ENCODE assay signal across 8 cellular contexts in genomic region chr9:137254624-137255447, GRCh38. TPM values are rescaled to one million over a fixed set of nuclear protein-coding genes. Genes with fewer than 3 reads are reported as not detected.
A peak's percentile ranks its signal among the peaks of the same experiment; 100 is the strongest.
DNase-seq lines count a peak whose midpoint lies in the region; ATAC-seq, FAIRE-seq and TF ChIP-seq lines count a peak whose summit lies in the region.

Gene NELFB (plus strand): TSS chr9:137255327.

- H3K79me2 ChIP-seq in mammary epithelial cell (ENCODE audit: insufficient read depth, low read length) (peaks cover 30% of the 10 kb centered on the region), smooth muscle cell (ENCODE audit: low read depth) (peaks cover 20% of the 10 kb centered on the region)

- peak within 1 kb of the TSS; percentile 90 to 98 for H3K27ac ChIP-seq in A549
- H3K27ac ChIP-seq in mammary epithelial cell (ENCODE audit: insufficient read depth, low read depth, low read length) = peak within 1 kb of the TSS; percentile 29
- H3K27ac ChIP-seq in smooth muscle cell (ENCODE audit: low read depth) = no peak within 1 kb of the TSS

- 3% methylated on average over 31 of the region's 105 CpGs for WGBS in A549 (ENCODE audit: missing lambda C conversion rate)
- 1% methylated on average over 23 of the region's 105 CpGs for WGBS in mammary epithelial cell (ENCODE audit: low coverage, missing lambda C conversion rate)
- 1% methylated on average over 26 of the region's 105 CpGs for WGBS in smooth muscle cell (ENCODE audit: low lambda C conversion rate)

- no TSS peak for BruUV-seq in mammary epithelial cell (replicated peaks; lab: Mats Ljungman, UMichigan)

- no peak for FAIRE-seq in A549 (lab: Jason Lieb, UNC)

- peaks cover 3% of the 10 kb centered on the region for H3K36me3 ChIP-seq in mammary epithelial cell (ENCODE audit: insufficient read depth, low read length)
- no peaks in the 10 kb centered on the region for H3K36me3 ChIP-seq in smooth muscle cell (ENCODE audit: low read depth)

- H3K9ac ChIP-seq in mammary epithelial cell (ENCODE audit: insufficient read depth, low read length) (peak within 1 kb of the TSS; percentile 61), smooth muscle cell (ENCODE audit: low read depth) (peak within 1 kb of the TSS; percentile 65)

- CTCF ChIA-PET in A549 (lab: Yijun Ruan, JAX) (interaction anchor here (0.8 to 17.1 kb wide), 9 partner anchors 12 to 226 kb away, joined by 3 to 236 read pairs (median 4); partner anchors contain the start of genes NRARP, RNF224 and TUBB4B), mammary epithelial cell (lab: Charles Lee; ENCODE audit: low non-redundant PET) (interaction anchor here (0.6 kb wide), 1 partner anchor 18 kb away, joined by 3 read pairs; no protein-coding TSS in a partner anchor)

- H4K20me1 ChIP-seq in mammary epithelial cell (ENCODE audit: insufficient read depth, low read length) = no peaks in the 10 kb centered on the region
- H4K20me1 ChIP-seq in smooth muscle cell (ENCODE audit: low read depth) = peaks cover 14% of the 10 kb centered on the region

- TF ChIP-seq CTCF in A549 (IDR thresholded peaks at IDR 0.05) = no peak
- TF ChIP-seq CTCF in WI38 (IDR thresholded peaks at IDR 0.05; ENCODE audit: low read depth, low read length) = no peak
- TF ChIP-seq CTCF in mammary epithelial cell (conservative IDR thresholded peaks at IDR 0.05 in 1 of 2, IDR thresholded peaks at IDR 0.05 in 1 of 2; ENCODE audit: extremely low read depth in 1 of 2, insufficient read depth in 1 of 2, low read depth in 1 of 2, low read length in 2 of 2) = no peak
- TF ChIP-seq CTCF in smooth muscle cell (IDR thresholded peaks at IDR 0.05; ENCODE audit: borderline replicate concordance, insufficient read depth, poor library complexity, severe bottlenecking) = no peak

- 0 out of 5 replicates have a peak, but pooled peaks of 1 of the 2 experiments have one; percentile 36 for TF ChIP-seq EP300 in A549 (IDR thresholded peaks at IDR 0.05)

- POLR2A ChIA-PET in A549 (lab: Yijun Ruan, JAX) = interaction anchor here (0.7 to 4.7 kb wide), 4 partner anchors 10 to 104 kb away, joined by 3 to 97 read pairs (median 4); partner anchors contain the start of genes TPRN and TUBB4B

- intact Hi-C loops in mammary epithelial cell (cut with micrococcal nuclease) = loop anchor here (1.0 kb wide), 1 partner anchor 11 kb away; no protein-coding TSS in a partner anchor

- peak within 1 kb of the TSS; percentile 93 for H3K4me3 ChIP-seq in A549
- H3K4me3 ChIP-seq in WI38 (ENCODE audit: low read depth, low read length) = peak within 1 kb of the TSS; percentile 93
- peak within 1 kb of the TSS; percentile 70 to 99 (median 98) for H3K4me3 ChIP-seq in mammary epithelial cell (replicated peaks in 1 of 3; ENCODE audit: insufficient read depth in 1 of 3, low read depth in 2 of 3, low read length in 3 of 3)
- H3K4me3 ChIP-seq in smooth muscle cell = peak within 1 kb of the TSS; percentile 97

- H3F3A ChIP-seq in smooth muscle cell (ENCODE audit: low read depth) = no peaks in the 10 kb centered on the region

- peak; percentile 83 to 98 for DNase-seq in A549 (ENCODE audit: low read depth in 1 of 2, low spot score in 1 of 2)
- peak; percentile 92 for DNase-seq in NCI-H2227 (lab: John Stamatoyannopoulos, UW; ENCODE audit: unreplicated experiment)
- peak; percentile 81 for DNase-seq in mammary epithelial cell
- peak; percentile 99 for DNase-seq in iPS-NIHi7 (ENCODE audit: extremely low spot score)
- DNase-seq in smooth muscle cell (lab: John Stamatoyannopoulos, UW; ENCODE audit: unreplicated experiment) = peak; percentile 90

- peak within 1 kb of the TSS; percentile 78 for H2AFZ ChIP-seq in mammary epithelial cell (ENCODE audit: low read depth, low read length)
- peak within 1 kb of the TSS; percentile 99 for H2AFZ ChIP-seq in smooth muscle cell (ENCODE audit: low read depth)

- H3K4me1 ChIP-seq in A549 (peaks cover 20% of the 10 kb centered on the region), mammary epithelial cell (ENCODE audit: insufficient read depth, low read length) (peaks cover 21% of the 10 kb centered on the region), smooth muscle cell (ENCODE audit: low read depth) (peaks cover 18% of the 10 kb centered on the region)

- dilution Hi-C loops in mammary epithelial cell (cut with HindIII; ENCODE audit: low sequenced_read_pairs) = no loop called here

- H3K4me2 ChIP-seq in A549 (peak within 1 kb of the TSS; percentile 100), mammary epithelial cell (ENCODE audit: insufficient read depth, low read depth, low read length) (peak within 1 kb of the TSS; percentile 96), smooth muscle cell (peak within 1 kb of the TSS; percentile 99)

- in situ Hi-C loops in mammary epithelial cell (cut with MboI; ENCODE audit: low sequenced_read_pairs in 2 of 2) = no loop called here

- H3K27me3 ChIP-seq in mammary epithelial cell (ENCODE audit: insufficient read depth, low read length) = no peaks in the 10 kb centered on the region
- H3K27me3 ChIP-seq in smooth muscle cell (ENCODE audit: low read depth) = no peaks in the 10 kb centered on the region

- H3K9me3 ChIP-seq in A549 (no peaks in the 10 kb centered on the region), mammary epithelial cell (replicated peaks; ENCODE audit: insufficient read depth, low read length) (no peaks in the 10 kb centered on the region), smooth muscle cell (replicated peaks; ENCODE audit: low read depth) (no peaks in the 10 kb centered on the region)

- no peak for TF ChIP-seq RAD21 in A549 (conservative IDR thresholded peaks at IDR 0.05 in 1 of 2, IDR thresholded peaks at IDR 0.05 in 1 of 2)

- ATAC-seq in A549 = peak; percentile 71 to 83
- ATAC-seq in GM18867 (IDR thresholded peaks at IDR 0.05; ENCODE audit: unreplicated experiment) = peak; percentile 76
- peak; percentile 61 for ATAC-seq in HG03095 (IDR thresholded peaks at IDR 0.05; ENCODE audit: unreplicated experiment)

- TF ChIP-seq POLR2A in A549 (IDR thresholded peaks at IDR 0.05; ENCODE audit: low read length) = peak; percentile 90

TF ChIP-seq in A549, 52 proteins besides CTCF, POLR2A, EP300 and RAD21 (continues in another document):
- TF ChIP-seq PHF8 (IDR thresholded peaks at IDR 0.05; ENCODE audit: borderline replicate concordance, low read depth) (0 out of 2 replicates have a peak, but pooled peaks have one; percentile 34), CHD2 (IDR thresholded peaks at IDR 0.05; ENCODE audit: low read length, partially characterized antibody) (no peak), HOXB5 (CRISPR knock-in tag; IDR thresholded peaks at IDR 0.05) (peak; percentile 28; the same call in 1 of the 2 replicates), JUN (IDR thresholded peaks at IDR 0.05) (peak; percentile 85 to 96), RNF2 (IDR thresholded peaks at IDR 0.05; ENCODE audit: borderline replicate concordance, low read depth) (no peak), MYC (IDR thresholded peaks at IDR 0.05; ENCODE audit: borderline replicate concordance, low read length) (0 out of 2 replicates have a peak, but pooled peaks have one; percentile 46), BCL3 (IDR thresholded peaks at IDR 0.05) (peak; percentile 75; the same call in 2 of the 3 replicates)
- TF ChIP-seq, protein P1, sequence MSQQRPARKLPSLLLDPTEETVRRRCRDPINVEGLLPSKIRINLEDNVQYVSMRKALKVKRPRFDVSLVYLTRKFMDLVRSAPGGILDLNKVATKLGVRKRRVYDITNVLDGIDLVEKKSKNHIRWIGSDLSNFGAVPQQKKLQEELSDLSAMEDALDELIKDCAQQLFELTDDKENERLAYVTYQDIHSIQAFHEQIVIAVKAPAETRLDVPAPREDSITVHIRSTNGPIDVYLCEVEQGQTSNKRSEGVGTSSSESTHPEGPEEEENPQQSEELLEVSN (IDR thresholded peaks at IDR 0.05; ENCODE audit: borderline replicate concordance, low read depth) = peak; percentile 76
- TF ChIP-seq, protein P2, sequence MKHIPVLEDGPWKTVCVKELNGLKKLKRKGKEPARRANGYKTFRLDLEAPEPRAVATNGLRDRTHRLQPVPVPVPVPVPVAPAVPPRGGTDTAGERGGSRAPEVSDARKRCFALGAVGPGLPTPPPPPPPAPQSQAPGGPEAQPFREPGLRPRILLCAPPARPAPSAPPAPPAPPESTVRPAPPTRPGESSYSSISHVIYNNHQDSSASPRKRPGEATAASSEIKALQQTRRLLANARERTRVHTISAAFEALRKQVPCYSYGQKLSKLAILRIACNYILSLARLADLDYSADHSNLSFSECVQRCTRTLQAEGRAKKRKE (CRISPR knock-in tag; IDR thresholded peaks at IDR 0.05; ENCODE audit: low read depth) = no peak
- TF ChIP-seq, protein P3, sequence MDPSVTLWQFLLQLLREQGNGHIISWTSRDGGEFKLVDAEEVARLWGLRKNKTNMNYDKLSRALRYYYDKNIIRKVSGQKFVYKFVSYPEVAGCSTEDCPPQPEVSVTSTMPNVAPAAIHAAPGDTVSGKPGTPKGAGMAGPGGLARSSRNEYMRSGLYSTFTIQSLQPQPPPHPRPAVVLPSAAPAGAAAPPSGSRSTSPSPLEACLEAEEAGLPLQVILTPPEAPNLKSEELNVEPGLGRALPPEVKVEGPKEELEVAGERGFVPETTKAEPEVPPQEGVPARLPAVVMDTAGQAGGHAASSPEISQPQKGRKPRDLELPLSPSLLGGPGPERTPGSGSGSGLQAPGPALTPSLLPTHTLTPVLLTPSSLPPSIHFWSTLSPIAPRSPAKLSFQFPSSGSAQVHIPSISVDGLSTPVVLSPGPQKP (IDR thresholded peaks at IDR 0.05; ENCODE audit: low read depth, low read length) = no peak

RNA-seq across cellular contexts. Expression of gene NELFB, which starts in this region (rescaled TPM):
- polyA plus RNA-seq in A549 (2011; rRNA removed) (31.8 and 33.8 TPM in 2 replicates), A549 (2017; fragmentation: RNase III; extraction: RNeasy Plus Mini Kit Qiagen cat#74134 plus additional on column Dnase treatment) (44.4 to 46.3 TPM (median 45.3 TPM) in 3 replicates), mammary epithelial cell (44.4 TPM), smooth muscle cell (60.9 and 66.6 TPM in 2 replicates)
- polyA plus RNA-seq in A549 (2012; cell fraction: cytosol; rRNA removed) = 81.9 and 98.3 TPM in 2 replicates
- 92.5 and 112 TPM in 2 replicates for polyA plus RNA-seq in A549 (2012; cell fraction: nucleus; rRNA removed)
- 23.6 and 32.9 TPM in 2 replicates for polyA minus RNA-seq in A549 (2011; rRNA and poly(A)+ RNA removed)
- total RNA-seq in mammary epithelial cell (10 to 100 TPM; 39.5 to 54.9 TPM), smooth muscle cell (23.3 and 31.8 TPM in 2 replicates)
- 37.9 TPM for polyA minus RNA-seq in mammary epithelial cell
